1 cellular context compared by ENCODE assay signal in the genomic region with DNA sequence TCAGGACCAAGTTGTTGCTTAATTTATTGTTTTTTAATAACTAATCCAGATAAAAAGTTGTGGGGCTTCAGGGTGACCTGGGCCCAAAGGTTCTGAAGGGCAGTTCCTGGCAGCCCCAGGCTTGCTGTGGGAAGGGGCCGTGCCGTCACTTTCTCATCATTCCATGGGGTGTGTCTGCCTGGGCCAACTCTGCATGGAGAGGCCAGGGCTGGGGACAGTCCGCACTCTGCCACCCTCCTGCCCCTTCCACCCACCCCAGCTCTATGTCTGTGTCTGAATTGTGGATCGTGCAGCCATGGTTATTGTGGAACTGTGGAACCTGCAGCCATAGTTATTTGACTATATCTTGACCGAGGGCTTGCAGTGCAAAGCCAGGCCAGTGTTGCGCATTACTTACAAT.
TF ChIP-seq lines count a peak whose summit lies in the region.

No MANE protein-coding gene starts in this region.

TF ChIP-seq in GM23338, 12 proteins besides CTCF, POLR2A, EP300 and RAD21 (continued from another document):
- TF ChIP-seq, protein P1, sequence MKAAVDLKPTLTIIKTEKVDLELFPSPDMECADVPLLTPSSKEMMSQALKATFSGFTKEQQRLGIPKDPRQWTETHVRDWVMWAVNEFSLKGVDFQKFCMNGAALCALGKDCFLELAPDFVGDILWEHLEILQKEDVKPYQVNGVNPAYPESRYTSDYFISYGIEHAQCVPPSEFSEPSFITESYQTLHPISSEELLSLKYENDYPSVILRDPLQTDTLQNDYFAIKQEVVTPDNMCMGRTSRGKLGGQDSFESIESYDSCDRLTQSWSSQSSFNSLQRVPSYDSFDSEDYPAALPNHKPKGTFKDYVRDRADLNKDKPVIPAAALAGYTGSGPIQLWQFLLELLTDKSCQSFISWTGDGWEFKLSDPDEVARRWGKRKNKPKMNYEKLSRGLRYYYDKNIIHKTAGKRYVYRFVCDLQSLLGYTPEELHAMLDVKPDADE (IDR thresholded peaks at IDR 0.05), result no peak
- TF ChIP-seq ZNF462 (CRISPR knock-in tag; IDR thresholded peaks at IDR 0.05) (no peak), CREB1 (CRISPR knock-in tag; IDR thresholded peaks at IDR 0.05; ENCODE audit: low read depth) (no peak), STAT1 (IDR thresholded peaks at IDR 0.05; ENCODE audit: unreplicated experiment) (no peak), POLR2AphosphoS5 (IDR thresholded peaks at IDR 0.05; ENCODE audit: low read depth) (no peak)
TF ChIP-seq in GM23338: peak in this region for 0.
